ENCODE assay signal across 8 cellular contexts in genomic region chr18:7221424-7222155, GRCh38. TPM values are rescaled to one million over a fixed set of nuclear protein-coding genes. Genes with fewer than 3 reads are reported as not detected.
A peak's percentile ranks its signal among the peaks of the same experiment; 100 is the strongest.
DNase-seq lines count a peak whose midpoint lies in the region; ATAC-seq, FAIRE-seq and TF ChIP-seq lines count a peak whose summit lies in the region.

No MANE protein-coding gene starts in this region.

- H2AFZ ChIP-seq in astrocyte (ENCODE audit: low read depth, low read length): no peak overlapping the region

- H3K27me3 Mint-ChIP-seq in astrocyte (ENCODE audit: low read depth, unreplicated experiment): peaks cover 12% of the 10 kb centered on the region

- no peak overlapping the region for H3K27ac Mint-ChIP-seq in astrocyte (ENCODE audit: unreplicated experiment)

- ATAC-seq in HG03139 (IDR thresholded peaks at IDR 0.05; ENCODE audit: unreplicated experiment) (no peak), GM18861 (IDR thresholded peaks at IDR 0.05; ENCODE audit: unreplicated experiment) (no peak)

- TF ChIP-seq CTCF in C4-2B (conservative IDR thresholded peaks at IDR 0.05) (peak; percentile 96), astrocyte (IDR thresholded peaks at IDR 0.05; ENCODE audit: insufficient read depth, low read depth, low read length) (peak; percentile 84)

- H3K9ac ChIP-seq in astrocyte (ENCODE audit: low read length): no peak overlapping the region

- H3K36me3 ChIP-seq in astrocyte (ENCODE audit: insufficient read depth, low read length): no peaks in the 10 kb centered on the region

- no peaks in the 10 kb centered on the region for H3K4me1 Mint-ChIP-seq in astrocyte (ENCODE audit: low read depth, unreplicated experiment)

- no peak overlapping the region for H3K4me3 ChIP-seq in astrocyte (ENCODE audit: insufficient read depth, low read depth, low read length)

- FAIRE-seq in astrocyte (lab: Jason Lieb, UNC): no peak

- no peaks in the 10 kb centered on the region for H4K20me1 ChIP-seq in astrocyte (ENCODE audit: insufficient read depth, low read length)

- H3K4me3 Mint-ChIP-seq in astrocyte (ENCODE audit: unreplicated experiment): no peak overlapping the region

- H3K4me1 ChIP-seq in astrocyte (ENCODE audit: insufficient read depth, low read length): no peaks in the 10 kb centered on the region

- peaks cover 10% of the 10 kb centered on the region for H3K27me3 ChIP-seq in astrocyte (ENCODE audit: insufficient read depth, low read length)

- H3K4me2 ChIP-seq in astrocyte (ENCODE audit: low read length): no peak overlapping the region

- H3K9me3 ChIP-seq in astrocyte (ENCODE audit: insufficient read depth, low read depth, low read length): no peaks in the 10 kb centered on the region

- H3K79me2 ChIP-seq in astrocyte (ENCODE audit: insufficient read depth, low read length): no peaks in the 10 kb centered on the region

- no peaks in the 10 kb centered on the region for H3K9me3 Mint-ChIP-seq in astrocyte (ENCODE audit: unreplicated experiment)

- H3K27ac ChIP-seq in C4-2B: no peak overlapping the region
- H3K27ac ChIP-seq in astrocyte (ENCODE audit: low read depth, low read length): no peak overlapping the region

- H3K36me3 Mint-ChIP-seq in astrocyte (ENCODE audit: low read depth, unreplicated experiment): no peaks in the 10 kb centered on the region

- DNase-seq in HCEC 1CT (peak; percentile 67), NCI-H226 (peak; percentile 40), astrocyte (ENCODE audit: low read depth) (peak; percentile 45), iris pigment epithelial cell (ENCODE audit: low read depth) (peak; percentile 80), midbrain (lab: John Stamatoyannopoulos, UW) (no peak)

RNA-seq across cellular contexts. Expression of gene LRRC30, which starts 9.3 kb away (rescaled TPM):
- not detected in 2 replicates for total RNA-seq in astrocyte
